ENCODE assay signal across 9 cellular contexts in genomic region chr3:153927107-153927506, GRCh38.
DNase-seq lines count a peak whose midpoint lies in the region; ATAC-seq and TF ChIP-seq lines count a peak whose summit lies in the region.
"Had no signal": no experiment of that assay in that cellular context is flagged by ENCODE, and none has a peak within 500 bp of the region (broad histone marks: within the 10 kb centered on the region; RNA-seq: fewer than 3 reads in every experiment).

No MANE protein-coding gene starts in this region.

- H3K27ac Mint-ChIP-seq in CD4-positive, alpha-beta T cell = no peak overlapping the region

- peak; percentile 57 for ATAC-seq in Right ventricle myocardium inferior
- no peak for ATAC-seq in Right ventricle myocardium superior (ENCODE audit: poor library complexity)
- no peak for ATAC-seq in CD4-positive, alpha-beta T cell (ENCODE audit: poor library complexity)

- H3K9me2 ChIP-seq in Loucy (replicated peaks; ENCODE audit: low read depth, low read length) = no peaks in the 10 kb centered on the region

- H3K36me3 Mint-ChIP-seq in CD4-positive, alpha-beta T cell (ENCODE audit: low read depth) = no peaks in the 10 kb centered on the region

- no peak overlapping the region for H3K9ac ChIP-seq in Loucy (ENCODE audit: low read depth, low read length, poor library complexity, severe bottlenecking)

- H3K79me2 ChIP-seq in Loucy (ENCODE audit: insufficient read depth, low read length) = no peaks in the 10 kb centered on the region

- H3K9me3 ChIP-seq in Loucy (ENCODE audit: insufficient read depth, low read depth, low read length) (no peaks in the 10 kb centered on the region), tibial nerve (peaks cover 0 to 6% (median 0%) of the 10 kb centered on the region in 4 donors)
- no peaks in the 10 kb centered on the region for H3K9me3 ChIP-seq in CD4-positive, alpha-beta T cell (ENCODE audit: control insufficient read depth, low read length)

- no peaks in the 10 kb centered on the region for H3F3A ChIP-seq in Loucy (ENCODE audit: low read depth)

- H3K36me3 ChIP-seq in Loucy (ENCODE audit: insufficient read depth, low read length) (no peaks in the 10 kb centered on the region), tibial nerve (no peaks in the 10 kb centered on the region)

- H4K20me1 ChIP-seq in Loucy (ENCODE audit: insufficient read depth, low read length, poor library complexity, severe bottlenecking) = no peaks in the 10 kb centered on the region

- H3K27ac ChIP-seq in tibial nerve = peak overlapping the region in 2 of 4 donors; percentile 23 to 31
- H3K27ac ChIP-seq in CD4-positive, alpha-beta T cell (ENCODE audit: low read depth, low read length) = no peak overlapping the region

- H3K27me3 ChIP-seq in Loucy (ENCODE audit: insufficient read depth, low read length, poor library complexity, severe bottlenecking) = no peaks in the 10 kb centered on the region
- no peaks in the 10 kb centered on the region for H3K27me3 ChIP-seq in tibial nerve
- no peaks in the 10 kb centered on the region for H3K27me3 ChIP-seq in CD4-positive, alpha-beta T cell (ENCODE audit: control insufficient read depth, insufficient read depth, low read length)

- CTCF ChIA-PET in CD4-positive, alpha-beta T cell (lab: Charles Lee) = no interaction called here

- H3K4me3 ChIP-seq in Loucy (ENCODE audit: low read length, poor library complexity, severe bottlenecking) (no peak overlapping the region), epithelial cell of esophagus (ENCODE audit: low read length) (no peak overlapping the region), tibial nerve (no peak overlapping the region)

- POLR2A ChIA-PET in CD4-positive, alpha-beta T cell (lab: Charles Lee) = no interaction called here

- no peak overlapping the region for H3K4me3 Mint-ChIP-seq in CD4-positive, alpha-beta T cell

- DNase-seq in Right ventricle myocardium inferior (ENCODE audit: missing footprints) (no peak), Right ventricle myocardium superior (no peak), epithelial cell of esophagus (ENCODE audit: low read depth) (peak; percentile 38), tibial nerve (ENCODE audit: low spot score in 2 of 2) (peak in 1 of 2 donors; percentile 10), COR-L47 (lab: John Stamatoyannopoulos, UW) (no peak)
- DNase-seq in activated CD4-positive, CD25-positive, alpha-beta regulatory T cell treated with anti-CD3 and anti-CD28 coated beads, Interleukin-2, amount 50 U/mL, for 72 hours = no peak
- DNase-seq in CD4-positive, alpha-beta T cell = no peak
- DNase-seq: DND-41 had no signal

- H3K9me3 Mint-ChIP-seq in CD4-positive, alpha-beta T cell = no peaks in the 10 kb centered on the region

- no peaks in the 10 kb centered on the region for H3K4me1 Mint-ChIP-seq in CD4-positive, alpha-beta T cell (ENCODE audit: low read depth)

- TF ChIP-seq POLR2A in tibial nerve (IDR thresholded peaks at IDR 0.05) = no peak

- no peak overlapping the region for H3K4me2 ChIP-seq in Loucy (ENCODE audit: low read depth, low read length, poor library complexity, severe bottlenecking)

- H3K27me3 Mint-ChIP-seq in CD4-positive, alpha-beta T cell = peaks cover 4% of the 10 kb centered on the region

- TF ChIP-seq CTCF in Loucy (conservative IDR thresholded peaks at IDR 0.05; ENCODE audit: low read length) (peak; percentile 57), epithelial cell of esophagus (IDR thresholded peaks at IDR 0.05; ENCODE audit: insufficient read depth, low read depth, low read length, missing control alignments) (no peak), tibial nerve (IDR thresholded peaks at IDR 0.05) (peak in 3 of 5 experiments; percentile 13 to 57 (median 42))
- TF ChIP-seq CTCF in CD4-positive, alpha-beta T cell (IDR thresholded peaks at IDR 0.05) = no peak

- no peak overlapping the region for H2AFZ ChIP-seq in Loucy (ENCODE audit: low read length)

- TF ChIP-seq EP300 in tibial nerve (IDR thresholded peaks at IDR 0.05) = peak in 1 of 2 donors; percentile 44

- no peaks in the 10 kb centered on the region for H3K4me1 ChIP-seq in Loucy (ENCODE audit: insufficient read depth, low read length, poor library complexity, severe bottlenecking)
- H3K4me1 ChIP-seq in tibial nerve = peaks cover 0 to 17% (median 0%) of the 10 kb centered on the region in 4 donors

- intact Hi-C loops in Right ventricle myocardium inferior (cut with DNase I) (no loop called here), Right ventricle myocardium superior (cut with DNase I) (no loop called here)
- intact Hi-C loops in CD4-positive, alpha-beta T cell (cut with DNase I, micrococcal nuclease) = loop anchor here in 1 of 2 experiments (10.0 kb wide), 1 partner anchor 902 kb away; no protein-coding TSS in a partner anchor

- 17 to 18% methylated on average over 5 of the region's 5 CpGs for WGBS in tibial nerve, 2 donors

Comparison
In these comparisons a context has a peak if more than half of its experiments do, and no peak if none do; other contexts are left out.
1. CTCF ChIP-seq: peak in Loucy (single experiment) and tibial nerve (3 of 5); none in epithelial cell of esophagus (single experiment) and CD4-positive, alpha-beta T cell (single experiment).